Comparison of ENCODE assay signal across 1 cellular context in the genomic region with DNA sequence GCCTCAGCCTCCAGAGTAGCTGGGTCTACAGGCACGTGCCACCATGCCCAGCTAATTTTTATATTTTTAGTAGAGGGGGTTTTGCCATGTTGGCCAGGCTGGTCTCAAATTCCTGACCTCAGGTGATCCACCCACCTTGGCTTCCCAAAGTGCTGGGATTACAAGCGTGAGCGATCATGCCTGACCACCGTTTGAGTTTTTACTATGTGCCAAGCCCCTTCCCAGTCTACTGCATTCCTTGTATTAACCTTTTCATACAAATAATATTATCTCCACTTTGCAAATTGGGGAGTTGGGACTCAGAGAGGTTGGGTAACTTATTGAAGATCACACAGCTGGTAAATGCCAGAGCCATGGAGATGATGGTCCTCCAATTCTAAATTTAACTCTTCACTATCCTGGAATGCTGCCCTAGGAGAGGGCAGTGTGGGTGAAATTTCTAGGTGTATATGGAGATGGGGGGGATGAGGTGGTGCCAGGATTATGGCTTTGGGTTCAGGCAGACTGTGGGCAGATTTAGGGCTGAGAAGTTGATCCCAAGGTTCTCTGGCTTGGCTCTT.
TF ChIP-seq lines count a peak whose summit lies in the region.

No MANE protein-coding gene starts in this region.

TF ChIP-seq in GM23338, 12 proteins besides CTCF, POLR2A, EP300 and RAD21 (continued from another document):
- TF ChIP-seq, protein P1, sequence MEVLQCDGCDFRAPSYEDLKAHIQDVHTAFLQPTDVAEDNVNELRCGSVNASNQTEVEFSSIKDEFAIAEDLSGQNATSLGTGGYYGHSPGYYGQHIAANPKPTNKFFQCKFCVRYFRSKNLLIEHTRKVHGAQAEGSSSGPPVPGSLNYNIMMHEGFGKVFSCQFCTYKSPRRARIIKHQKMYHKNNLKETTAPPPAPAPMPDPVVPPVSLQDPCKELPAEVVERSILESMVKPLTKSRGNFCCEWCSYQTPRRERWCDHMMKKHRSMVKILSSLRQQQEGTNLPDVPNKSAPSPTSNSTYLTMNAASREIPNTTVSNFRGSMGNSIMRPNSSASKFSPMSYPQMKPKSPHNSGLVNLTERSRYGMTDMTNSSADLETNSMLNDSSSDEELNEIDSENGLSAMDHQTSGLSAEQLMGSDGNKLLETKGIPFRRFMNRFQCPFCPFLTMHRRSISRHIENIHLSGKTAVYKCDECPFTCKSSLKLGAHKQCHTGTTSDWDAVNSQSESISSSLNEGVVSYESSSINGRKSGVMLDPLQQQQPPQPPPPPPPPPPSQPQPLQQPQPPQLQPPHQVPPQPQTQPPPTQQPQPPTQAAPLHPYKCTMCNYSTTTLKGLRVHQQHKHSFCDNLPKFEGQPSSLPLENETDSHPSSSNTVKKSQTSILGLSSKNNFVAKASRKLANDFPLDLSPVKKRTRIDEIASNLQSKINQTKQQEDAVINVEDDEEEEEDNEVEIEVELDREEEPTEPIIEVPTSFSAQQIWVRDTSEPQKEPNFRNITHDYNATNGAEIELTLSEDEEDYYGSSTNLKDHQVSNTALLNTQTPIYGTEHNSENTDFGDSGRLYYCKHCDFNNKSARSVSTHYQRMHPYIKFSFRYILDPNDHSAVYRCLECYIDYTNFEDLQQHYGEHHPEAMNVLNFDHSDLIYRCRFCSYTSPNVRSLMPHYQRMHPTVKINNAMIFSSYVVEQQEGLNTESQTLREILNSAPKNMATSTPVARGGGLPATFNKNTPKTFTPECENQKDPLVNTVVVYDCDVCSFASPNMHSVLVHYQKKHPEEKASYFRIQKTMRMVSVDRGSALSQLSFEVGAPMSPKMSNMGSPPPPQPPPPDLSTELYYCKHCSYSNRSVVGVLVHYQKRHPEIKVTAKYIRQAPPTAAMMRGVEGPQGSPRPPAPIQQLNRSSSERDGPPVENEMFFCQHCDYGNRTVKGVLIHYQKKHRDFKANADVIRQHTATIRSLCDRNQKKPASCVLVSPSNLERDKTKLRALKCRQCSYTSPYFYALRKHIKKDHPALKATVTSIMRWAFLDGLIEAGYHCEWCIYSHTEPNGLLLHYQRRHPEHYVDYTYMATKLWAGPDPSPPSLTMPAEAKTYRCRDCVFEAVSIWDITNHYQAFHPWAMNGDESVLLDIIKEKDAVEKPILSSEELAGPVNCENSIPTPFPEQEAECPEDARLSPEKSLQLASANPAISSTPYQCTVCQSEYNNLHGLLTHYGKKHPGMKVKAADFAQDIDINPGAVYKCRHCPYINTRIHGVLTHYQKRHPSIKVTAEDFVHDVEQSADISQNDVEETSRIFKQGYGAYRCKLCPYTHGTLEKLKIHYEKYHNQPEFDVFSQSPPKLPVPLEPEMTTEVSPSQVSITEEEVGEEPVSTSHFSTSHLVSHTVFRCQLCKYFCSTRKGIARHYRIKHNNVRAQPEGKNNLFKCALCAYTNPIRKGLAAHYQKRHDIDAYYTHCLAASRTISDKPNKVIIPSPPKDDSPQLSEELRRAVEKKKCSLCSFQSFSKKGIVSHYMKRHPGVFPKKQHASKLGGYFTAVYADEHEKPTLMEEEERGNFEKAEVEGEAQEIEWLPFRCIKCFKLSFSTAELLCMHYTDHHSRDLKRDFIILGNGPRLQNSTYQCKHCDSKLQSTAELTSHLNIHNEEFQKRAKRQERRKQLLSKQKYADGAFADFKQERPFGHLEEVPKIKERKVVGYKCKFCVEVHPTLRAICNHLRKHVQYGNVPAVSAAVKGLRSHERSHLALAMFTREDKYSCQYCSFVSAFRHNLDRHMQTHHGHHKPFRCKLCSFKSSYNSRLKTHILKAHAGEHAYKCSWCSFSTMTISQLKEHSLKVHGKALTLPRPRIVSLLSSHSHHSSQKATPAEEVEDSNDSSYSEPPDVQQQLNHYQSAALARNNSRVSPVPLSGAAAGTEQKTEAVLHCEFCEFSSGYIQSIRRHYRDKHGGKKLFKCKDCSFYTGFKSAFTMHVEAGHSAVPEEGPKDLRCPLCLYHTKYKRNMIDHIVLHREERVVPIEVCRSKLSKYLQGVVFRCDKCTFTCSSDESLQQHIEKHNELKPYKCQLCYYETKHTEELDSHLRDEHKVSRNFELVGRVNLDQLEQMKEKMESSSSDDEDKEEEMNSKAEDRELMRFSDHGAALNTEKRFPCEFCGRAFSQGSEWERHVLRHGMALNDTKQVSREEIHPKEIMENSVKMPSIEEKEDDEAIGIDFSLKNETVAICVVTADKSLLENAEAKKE (CRISPR knock-in tag; IDR thresholded peaks at IDR 0.05) = no peak
- TF ChIP-seq EZH2 (IDR thresholded peaks at IDR 0.05; ENCODE audit: low read depth, unreplicated experiment) (no peak), NANOG (IDR thresholded peaks at IDR 0.05; ENCODE audit: borderline replicate concordance) (no peak), POLR2AphosphoS5 (IDR thresholded peaks at IDR 0.05; ENCODE audit: low read depth) (no peak), JUNB (IDR thresholded peaks at IDR 0.05; ENCODE audit: unreplicated experiment) (no peak), CREB1 (CRISPR knock-in tag; IDR thresholded peaks at IDR 0.05; ENCODE audit: low read depth) (no peak), EZH2phosphoT487 (IDR thresholded peaks at IDR 0.05; ENCODE audit: unreplicated experiment) (no peak), STAT1 (IDR thresholded peaks at IDR 0.05; ENCODE audit: unreplicated experiment) (no peak), ZNF331 (CRISPR knock-in tag; IDR thresholded peaks at IDR 0.05; ENCODE audit: low read depth) (no peak)
- TF ChIP-seq, protein P2, sequence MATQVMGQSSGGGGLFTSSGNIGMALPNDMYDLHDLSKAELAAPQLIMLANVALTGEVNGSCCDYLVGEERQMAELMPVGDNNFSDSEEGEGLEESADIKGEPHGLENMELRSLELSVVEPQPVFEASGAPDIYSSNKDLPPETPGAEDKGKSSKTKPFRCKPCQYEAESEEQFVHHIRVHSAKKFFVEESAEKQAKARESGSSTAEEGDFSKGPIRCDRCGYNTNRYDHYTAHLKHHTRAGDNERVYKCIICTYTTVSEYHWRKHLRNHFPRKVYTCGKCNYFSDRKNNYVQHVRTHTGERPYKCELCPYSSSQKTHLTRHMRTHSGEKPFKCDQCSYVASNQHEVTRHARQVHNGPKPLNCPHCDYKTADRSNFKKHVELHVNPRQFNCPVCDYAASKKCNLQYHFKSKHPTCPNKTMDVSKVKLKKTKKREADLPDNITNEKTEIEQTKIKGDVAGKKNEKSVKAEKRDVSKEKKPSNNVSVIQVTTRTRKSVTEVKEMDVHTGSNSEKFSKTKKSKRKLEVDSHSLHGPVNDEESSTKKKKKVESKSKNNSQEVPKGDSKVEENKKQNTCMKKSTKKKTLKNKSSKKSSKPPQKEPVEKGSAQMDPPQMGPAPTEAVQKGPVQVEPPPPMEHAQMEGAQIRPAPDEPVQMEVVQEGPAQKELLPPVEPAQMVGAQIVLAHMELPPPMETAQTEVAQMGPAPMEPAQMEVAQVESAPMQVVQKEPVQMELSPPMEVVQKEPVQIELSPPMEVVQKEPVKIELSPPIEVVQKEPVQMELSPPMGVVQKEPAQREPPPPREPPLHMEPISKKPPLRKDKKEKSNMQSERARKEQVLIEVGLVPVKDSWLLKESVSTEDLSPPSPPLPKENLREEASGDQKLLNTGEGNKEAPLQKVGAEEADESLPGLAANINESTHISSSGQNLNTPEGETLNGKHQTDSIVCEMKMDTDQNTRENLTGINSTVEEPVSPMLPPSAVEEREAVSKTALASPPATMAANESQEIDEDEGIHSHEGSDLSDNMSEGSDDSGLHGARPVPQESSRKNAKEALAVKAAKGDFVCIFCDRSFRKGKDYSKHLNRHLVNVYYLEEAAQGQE (IDR thresholded peaks at IDR 0.05; ENCODE audit: unreplicated experiment) = no peak
- TF ChIP-seq, protein P3, sequence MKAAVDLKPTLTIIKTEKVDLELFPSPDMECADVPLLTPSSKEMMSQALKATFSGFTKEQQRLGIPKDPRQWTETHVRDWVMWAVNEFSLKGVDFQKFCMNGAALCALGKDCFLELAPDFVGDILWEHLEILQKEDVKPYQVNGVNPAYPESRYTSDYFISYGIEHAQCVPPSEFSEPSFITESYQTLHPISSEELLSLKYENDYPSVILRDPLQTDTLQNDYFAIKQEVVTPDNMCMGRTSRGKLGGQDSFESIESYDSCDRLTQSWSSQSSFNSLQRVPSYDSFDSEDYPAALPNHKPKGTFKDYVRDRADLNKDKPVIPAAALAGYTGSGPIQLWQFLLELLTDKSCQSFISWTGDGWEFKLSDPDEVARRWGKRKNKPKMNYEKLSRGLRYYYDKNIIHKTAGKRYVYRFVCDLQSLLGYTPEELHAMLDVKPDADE (IDR thresholded peaks at IDR 0.05) = no peak
